Comparison of ENCODE assay signal across 20 cellular contexts in the genomic region with DNA sequence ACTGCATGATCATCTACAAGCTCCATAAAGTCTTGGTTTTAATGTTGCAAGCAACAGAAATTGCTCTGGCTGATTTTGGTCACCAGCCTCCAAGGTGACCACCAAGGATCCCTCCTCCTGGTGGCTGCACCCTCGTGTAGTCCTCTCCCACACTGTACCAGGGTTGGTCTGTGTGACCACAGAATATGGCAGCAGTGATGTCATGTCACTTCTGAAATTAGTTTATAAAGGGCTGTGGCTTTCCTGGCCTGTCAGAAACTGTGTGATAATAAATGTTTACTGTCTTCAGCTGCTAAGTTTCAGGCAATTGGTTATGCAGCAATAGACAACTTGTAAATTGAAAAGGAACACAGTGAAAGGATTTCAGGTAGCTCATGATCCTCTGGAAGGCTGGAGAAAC. TPM values are rescaled to one million over a fixed set of nuclear protein-coding genes. Genes with fewer than 3 reads are reported as not detected.
DNase-seq lines count a peak whose midpoint lies in the region; ATAC-seq and TF ChIP-seq lines count a peak whose summit lies in the region.
"Had no signal": no experiment of that assay in that cellular context is flagged by ENCODE, and none has a peak within 500 bp of the region (broad histone marks: within the 10 kb centered on the region; RNA-seq: fewer than 3 reads in every experiment).

No MANE protein-coding gene starts in this region.

- H3K4me3 Mint-ChIP-seq in chondrocyte (ENCODE audit: unreplicated experiment): no peak overlapping the region
- H3K4me3 Mint-ChIP-seq: activated naive CD8-positive, alpha-beta T cell; CD4-positive, alpha-beta memory T cell; immature natural killer cell; stimulated activated naive CD8-positive, alpha-beta T cell treated with anti-CD3 and anti-CD28 coated beads, Interleukin-15, Interleukin-2, amounts not matched to agents 100 ng/mL and 50 ng/mL, for 24 hours had no signal

- DNase-seq in GM13977 (ENCODE audit: low spot score): peak; percentile 10
- peak; percentile 26 for DNase-seq in OCI-M1 (lab: John Stamatoyannopoulos, UW)
- peak; percentile 11 for DNase-seq in colonic mucosa
- no peak for DNase-seq in NCI-H510A (lab: John Stamatoyannopoulos, UW)
- DNase-seq in upper lobe of right lung: no peak
- DNase-seq in effector CD4-positive, alpha-beta T cell: no peak
- no peak for DNase-seq in chondrocyte (ENCODE audit: low spot score)
- DNase-seq: body of pancreas; CD4-positive, alpha-beta memory T cell; heart right ventricle; immature natural killer cell; NCI-H187 treated with DMSO at 0.1 percent for 48 hours; NCI-H2227 treated with DMSO at 0.1 percent for 48 hours; retina; SJCRH30; trophoblast cell had no signal

- H3K27ac ChIP-seq in colonic mucosa (no peak overlapping the region), upper lobe of right lung (no peak overlapping the region)
- H3K27ac ChIP-seq: body of pancreas, heart right ventricle, SJCRH30, VCaP had no signal

- H3K4me3 ChIP-seq in colonic mucosa: no peak overlapping the region
- no peak overlapping the region for H3K4me3 ChIP-seq in upper lobe of right lung
- H3K4me3 ChIP-seq: body of pancreas, heart right ventricle, SJCRH30 had no signal

- H3K36me3 Mint-ChIP-seq in chondrocyte (ENCODE audit: low read depth): peaks cover 1% of the 10 kb centered on the region
- H3K36me3 Mint-ChIP-seq: activated naive CD8-positive, alpha-beta T cell; CD4-positive, alpha-beta memory T cell; immature natural killer cell had no signal

- no peaks in the 10 kb centered on the region for H3K9me3 Mint-ChIP-seq in chondrocyte (ENCODE audit: low read depth)
- H3K9me3 Mint-ChIP-seq: CD4-positive, alpha-beta memory T cell; immature natural killer cell; stimulated activated naive CD8-positive, alpha-beta T cell treated with anti-CD3 and anti-CD28 coated beads, Interleukin-15, Interleukin-2, amounts not matched to agents 100 ng/mL and 50 ng/mL, for 24 hours had no signal

- H3K27ac Mint-ChIP-seq in chondrocyte (ENCODE audit: unreplicated experiment): no peak overlapping the region
- H3K27ac Mint-ChIP-seq: activated naive CD8-positive, alpha-beta T cell; immature natural killer cell; stimulated activated naive CD8-positive, alpha-beta T cell treated with anti-CD3 and anti-CD28 coated beads, Interleukin-15, Interleukin-2, amounts not matched to agents 100 ng/mL and 50 ng/mL, for 24 hours had no signal

- intact Hi-C loops in colonic mucosa (cut with DNase I): no loop called here
- intact Hi-C loops in upper lobe of right lung (cut with DNase I): no loop called here

- TF ChIP-seq CTCF in GM13977 (IDR thresholded peaks at IDR 0.05; ENCODE audit: extremely low read depth, insufficient read depth, missing control alignments): no peak
- no peak for TF ChIP-seq CTCF in colonic mucosa (IDR thresholded peaks at IDR 0.05)
- no peak for TF ChIP-seq CTCF in upper lobe of right lung (IDR thresholded peaks at IDR 0.05)
- TF ChIP-seq CTCF in chondrocyte (IDR thresholded peaks at IDR 0.05): no peak

- in situ Hi-C loops in GM13977 (cut with MboI; ENCODE audit: low pct_unique_long_range_greater_than_20kb, low sequenced_read_pairs, unreplicated experiment): no loop called here

- peaks cover 37% of the 10 kb centered on the region for H3K27me3 Mint-ChIP-seq in chondrocyte (ENCODE audit: low read depth)

- peak; percentile 80 for ATAC-seq in GM18907 (IDR thresholded peaks at IDR 0.05; ENCODE audit: unreplicated experiment)
- ATAC-seq in upper lobe of right lung: no peak
- ATAC-seq: body of pancreas, heart right ventricle had no signal

- H3K9ac ChIP-seq in colonic mucosa (ENCODE audit: low read depth in 2 of 2, low read length in 2 of 2): no peak overlapping the region

- H3K9me3 ChIP-seq in colonic mucosa (no peaks in the 10 kb centered on the region), upper lobe of right lung (no peaks in the 10 kb centered on the region)
- H3K9me3 ChIP-seq: body of pancreas, heart right ventricle, SJCRH30 had no signal

- H3K27me3 ChIP-seq in colonic mucosa (no peaks in the 10 kb centered on the region), upper lobe of right lung (no peaks in the 10 kb centered on the region)
- H3K27me3 ChIP-seq: body of pancreas had no signal

- H3K4me1 ChIP-seq in colonic mucosa: no peaks in the 10 kb centered on the region
- H3K4me1 ChIP-seq in upper lobe of right lung: no peaks in the 10 kb centered on the region
- H3K4me1 ChIP-seq: SJCRH30 had no signal

- H3K36me3 ChIP-seq in colonic mucosa (no peaks in the 10 kb centered on the region), upper lobe of right lung (no peaks in the 10 kb centered on the region)
- H3K36me3 ChIP-seq: heart right ventricle, SJCRH30 had no signal

- peaks cover 9% of the 10 kb centered on the region for H3K4me1 Mint-ChIP-seq in chondrocyte (ENCODE audit: low read depth)

RNA-seq across cellular contexts. Expression of gene PRDM11, which starts 5.3 kb away (rescaled TPM):
- total RNA-seq in colonic mucosa (1 to 10 TPM; 4.1 to 8.3 TPM), upper lobe of right lung (18.3 TPM), chondrocyte (32.9 to 35.1 TPM (median 35.0 TPM) in 3 replicates)

Comparison
In these comparisons a context has a peak if more than half of its experiments do, and no peak if none do; other contexts are left out.
1. DNase-seq: peak in GM13977 (single experiment), OCI-M1 (single experiment) and colonic mucosa (single experiment); none in NCI-H510A (single experiment), upper lobe of right lung (single experiment), effector CD4-positive, alpha-beta T cell (single experiment) and chondrocyte (single experiment).